1 cellular context compared by ENCODE assay signal in the genomic region with DNA sequence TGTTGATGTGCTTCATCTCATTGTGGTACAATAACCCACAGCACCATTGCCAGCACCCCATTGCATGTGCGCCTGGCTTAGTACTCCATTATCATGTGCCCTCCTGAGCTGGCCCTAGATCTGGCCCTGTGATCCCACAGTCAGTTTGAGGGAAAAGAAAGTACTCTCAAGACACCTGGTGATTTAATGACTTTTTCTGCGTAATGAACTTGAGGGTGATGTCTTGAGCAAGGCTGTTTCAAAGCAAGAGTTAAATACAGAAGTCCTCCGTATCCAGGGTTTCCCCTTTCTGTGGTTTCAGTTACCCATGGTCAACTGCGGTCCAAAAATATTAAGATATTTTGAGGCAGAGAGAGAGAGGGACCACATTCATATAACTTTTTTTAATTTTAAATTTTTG.
TF ChIP-seq lines count a peak whose summit lies in the region.

No MANE protein-coding gene starts in this region.

TF ChIP-seq in GM12878, 131 proteins besides CTCF, POLR2A, EP300 and RAD21 (continued from another document and continues in another):
- TF ChIP-seq IRF5 (IDR thresholded peaks at IDR 0.05; ENCODE audit: borderline replicate concordance) (no peak), CBX5 (IDR thresholded peaks at IDR 0.05; ENCODE audit: low read depth) (peak; percentile 58; the same call in 1 of the 2 replicates), ATF3 (IDR thresholded peaks at IDR 0.05; ENCODE audit: borderline replicate concordance, extremely low read depth, low read depth, low read length) (no peak), BMI1 (IDR thresholded peaks at IDR 0.05; ENCODE audit: borderline replicate concordance) (peak; percentile 72; the same call in 1 of the 2 replicates), BRCA1 (IDR thresholded peaks at IDR 0.05; ENCODE audit: low read depth, low read length) (no peak), DPF2 (IDR thresholded peaks at IDR 0.05) (peak; percentile 83), JUNB (IDR thresholded peaks at IDR 0.05) (peak; percentile 86), HSF1 (IDR thresholded peaks at IDR 0.05; ENCODE audit: low read depth, low read length) (no peak), KAT2A (conservative IDR thresholded peaks at IDR 0.05; ENCODE audit: control insufficient read depth, low read depth, low read length) (no peak), SKIL (IDR thresholded peaks at IDR 0.05; ENCODE audit: low read depth, poor library complexity, severe bottlenecking) (peak; percentile 56), ZNF207 (IDR thresholded peaks at IDR 0.05; ENCODE audit: borderline replicate concordance) (no peak), ATF7 (IDR thresholded peaks at IDR 0.05; ENCODE audit: low read depth) (peak; percentile 65), BCL3 (IDR thresholded peaks at IDR 0.05; ENCODE audit: borderline replicate concordance, insufficient read depth, low read depth, low read length, poor library complexity, severe bottlenecking) (peak; percentile 91), ZNF24 (IDR thresholded peaks at IDR 0.05) (peak; percentile 9; the same call in 1 of the 2 replicates), JUND (IDR thresholded peaks at IDR 0.05; ENCODE audit: low read depth, low read length) (no peak; the same call in 1 of the 2 replicates), SMAD5 (IDR thresholded peaks at IDR 0.05; ENCODE audit: low read depth) (no peak), ELK1 (IDR thresholded peaks at IDR 0.05; ENCODE audit: low read depth, low read length) (no peak), ASH2L (IDR thresholded peaks at IDR 0.05; ENCODE audit: borderline replicate concordance, low read depth) (no peak), POLR2AphosphoS5 (IDR thresholded peaks at IDR 0.05; ENCODE audit: low read length) (no peak; the same call in 1 of the 2 replicates), IRF4 (IDR thresholded peaks at IDR 0.05; ENCODE audit: low read depth, low read length) (peak; percentile 75; the same call in 1 of the 2 replicates), ZZZ3 (IDR thresholded peaks at IDR 0.05; ENCODE audit: control insufficient read depth, insufficient read length, low read depth) (no peak), KLF5 (IDR thresholded peaks at IDR 0.05; ENCODE audit: partially characterized antibody) (no peak), BCL11A (IDR thresholded peaks at IDR 0.05; ENCODE audit: low read depth, low read length) (peak; percentile 89), RFX5 (IDR thresholded peaks at IDR 0.05; ENCODE audit: low read depth, low read length) (no peak), TCF7 (IDR thresholded peaks at IDR 0.05; ENCODE audit: borderline replicate concordance) (no peak), ZBED1 (IDR thresholded peaks at IDR 0.05; ENCODE audit: borderline replicate concordance) (no peak), RUNX3 (IDR thresholded peaks at IDR 0.05; ENCODE audit: low read length) (peak; percentile 99), SIX5 (IDR thresholded peaks at IDR 0.05; ENCODE audit: low read depth, low read length, severe bottlenecking) (no peak), PAX5 (IDR thresholded peaks at IDR 0.05; ENCODE audit: borderline replicate concordance, low read depth, low read length) (peak; percentile 60; the same call in 1 of the 2 replicates), NR2C2 (IDR thresholded peaks at IDR 0.05; ENCODE audit: borderline replicate concordance, control insufficient read depth, insufficient read length, low read depth) (no peak), ZNF622 (IDR thresholded peaks at IDR 0.05) (no peak), SUZ12 (IDR thresholded peaks at IDR 0.05; ENCODE audit: unreplicated experiment) (no peak), PAX8 (IDR thresholded peaks at IDR 0.05) (no peak), IKZF1 (conservative IDR thresholded peaks at IDR 0.05) (peak; percentile 65), CHD2 (IDR thresholded peaks at IDR 0.05; ENCODE audit: borderline replicate concordance, low read depth, low read length) (no peak)
- TF ChIP-seq, protein P1, sequence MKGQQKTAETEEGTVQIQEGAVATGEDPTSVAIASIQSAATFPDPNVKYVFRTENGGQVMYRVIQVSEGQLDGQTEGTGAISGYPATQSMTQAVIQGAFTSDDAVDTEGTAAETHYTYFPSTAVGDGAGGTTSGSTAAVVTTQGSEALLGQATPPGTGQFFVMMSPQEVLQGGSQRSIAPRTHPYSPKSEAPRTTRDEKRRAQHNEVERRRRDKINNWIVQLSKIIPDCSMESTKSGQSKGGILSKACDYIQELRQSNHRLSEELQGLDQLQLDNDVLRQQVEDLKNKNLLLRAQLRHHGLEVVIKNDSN (IDR thresholded peaks at IDR 0.05; ENCODE audit: borderline replicate concordance, extremely low read length, insufficient read depth, low read depth, low read length), result no peak
- TF ChIP-seq, protein P2, sequence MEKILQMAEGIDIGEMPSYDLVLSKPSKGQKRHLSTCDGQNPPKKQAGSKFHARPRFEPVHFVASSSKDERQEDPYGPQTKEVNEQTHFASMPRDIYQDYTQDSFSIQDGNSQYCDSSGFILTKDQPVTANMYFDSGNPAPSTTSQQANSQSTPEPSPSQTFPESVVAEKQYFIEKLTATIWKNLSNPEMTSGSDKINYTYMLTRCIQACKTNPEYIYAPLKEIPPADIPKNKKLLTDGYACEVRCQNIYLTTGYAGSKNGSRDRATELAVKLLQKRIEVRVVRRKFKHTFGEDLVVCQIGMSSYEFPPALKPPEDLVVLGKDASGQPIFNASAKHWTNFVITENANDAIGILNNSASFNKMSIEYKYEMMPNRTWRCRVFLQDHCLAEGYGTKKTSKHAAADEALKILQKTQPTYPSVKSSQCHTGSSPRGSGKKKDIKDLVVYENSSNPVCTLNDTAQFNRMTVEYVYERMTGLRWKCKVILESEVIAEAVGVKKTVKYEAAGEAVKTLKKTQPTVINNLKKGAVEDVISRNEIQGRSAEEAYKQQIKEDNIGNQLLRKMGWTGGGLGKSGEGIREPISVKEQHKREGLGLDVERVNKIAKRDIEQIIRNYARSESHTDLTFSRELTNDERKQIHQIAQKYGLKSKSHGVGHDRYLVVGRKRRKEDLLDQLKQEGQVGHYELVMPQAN (conservative IDR thresholded peaks at IDR 0.05), result no peak
- TF ChIP-seq, protein P3, sequence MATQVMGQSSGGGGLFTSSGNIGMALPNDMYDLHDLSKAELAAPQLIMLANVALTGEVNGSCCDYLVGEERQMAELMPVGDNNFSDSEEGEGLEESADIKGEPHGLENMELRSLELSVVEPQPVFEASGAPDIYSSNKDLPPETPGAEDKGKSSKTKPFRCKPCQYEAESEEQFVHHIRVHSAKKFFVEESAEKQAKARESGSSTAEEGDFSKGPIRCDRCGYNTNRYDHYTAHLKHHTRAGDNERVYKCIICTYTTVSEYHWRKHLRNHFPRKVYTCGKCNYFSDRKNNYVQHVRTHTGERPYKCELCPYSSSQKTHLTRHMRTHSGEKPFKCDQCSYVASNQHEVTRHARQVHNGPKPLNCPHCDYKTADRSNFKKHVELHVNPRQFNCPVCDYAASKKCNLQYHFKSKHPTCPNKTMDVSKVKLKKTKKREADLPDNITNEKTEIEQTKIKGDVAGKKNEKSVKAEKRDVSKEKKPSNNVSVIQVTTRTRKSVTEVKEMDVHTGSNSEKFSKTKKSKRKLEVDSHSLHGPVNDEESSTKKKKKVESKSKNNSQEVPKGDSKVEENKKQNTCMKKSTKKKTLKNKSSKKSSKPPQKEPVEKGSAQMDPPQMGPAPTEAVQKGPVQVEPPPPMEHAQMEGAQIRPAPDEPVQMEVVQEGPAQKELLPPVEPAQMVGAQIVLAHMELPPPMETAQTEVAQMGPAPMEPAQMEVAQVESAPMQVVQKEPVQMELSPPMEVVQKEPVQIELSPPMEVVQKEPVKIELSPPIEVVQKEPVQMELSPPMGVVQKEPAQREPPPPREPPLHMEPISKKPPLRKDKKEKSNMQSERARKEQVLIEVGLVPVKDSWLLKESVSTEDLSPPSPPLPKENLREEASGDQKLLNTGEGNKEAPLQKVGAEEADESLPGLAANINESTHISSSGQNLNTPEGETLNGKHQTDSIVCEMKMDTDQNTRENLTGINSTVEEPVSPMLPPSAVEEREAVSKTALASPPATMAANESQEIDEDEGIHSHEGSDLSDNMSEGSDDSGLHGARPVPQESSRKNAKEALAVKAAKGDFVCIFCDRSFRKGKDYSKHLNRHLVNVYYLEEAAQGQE (IDR thresholded peaks at IDR 0.05; ENCODE audit: low read depth, low read length), result no peak
- TF ChIP-seq, protein P4, sequence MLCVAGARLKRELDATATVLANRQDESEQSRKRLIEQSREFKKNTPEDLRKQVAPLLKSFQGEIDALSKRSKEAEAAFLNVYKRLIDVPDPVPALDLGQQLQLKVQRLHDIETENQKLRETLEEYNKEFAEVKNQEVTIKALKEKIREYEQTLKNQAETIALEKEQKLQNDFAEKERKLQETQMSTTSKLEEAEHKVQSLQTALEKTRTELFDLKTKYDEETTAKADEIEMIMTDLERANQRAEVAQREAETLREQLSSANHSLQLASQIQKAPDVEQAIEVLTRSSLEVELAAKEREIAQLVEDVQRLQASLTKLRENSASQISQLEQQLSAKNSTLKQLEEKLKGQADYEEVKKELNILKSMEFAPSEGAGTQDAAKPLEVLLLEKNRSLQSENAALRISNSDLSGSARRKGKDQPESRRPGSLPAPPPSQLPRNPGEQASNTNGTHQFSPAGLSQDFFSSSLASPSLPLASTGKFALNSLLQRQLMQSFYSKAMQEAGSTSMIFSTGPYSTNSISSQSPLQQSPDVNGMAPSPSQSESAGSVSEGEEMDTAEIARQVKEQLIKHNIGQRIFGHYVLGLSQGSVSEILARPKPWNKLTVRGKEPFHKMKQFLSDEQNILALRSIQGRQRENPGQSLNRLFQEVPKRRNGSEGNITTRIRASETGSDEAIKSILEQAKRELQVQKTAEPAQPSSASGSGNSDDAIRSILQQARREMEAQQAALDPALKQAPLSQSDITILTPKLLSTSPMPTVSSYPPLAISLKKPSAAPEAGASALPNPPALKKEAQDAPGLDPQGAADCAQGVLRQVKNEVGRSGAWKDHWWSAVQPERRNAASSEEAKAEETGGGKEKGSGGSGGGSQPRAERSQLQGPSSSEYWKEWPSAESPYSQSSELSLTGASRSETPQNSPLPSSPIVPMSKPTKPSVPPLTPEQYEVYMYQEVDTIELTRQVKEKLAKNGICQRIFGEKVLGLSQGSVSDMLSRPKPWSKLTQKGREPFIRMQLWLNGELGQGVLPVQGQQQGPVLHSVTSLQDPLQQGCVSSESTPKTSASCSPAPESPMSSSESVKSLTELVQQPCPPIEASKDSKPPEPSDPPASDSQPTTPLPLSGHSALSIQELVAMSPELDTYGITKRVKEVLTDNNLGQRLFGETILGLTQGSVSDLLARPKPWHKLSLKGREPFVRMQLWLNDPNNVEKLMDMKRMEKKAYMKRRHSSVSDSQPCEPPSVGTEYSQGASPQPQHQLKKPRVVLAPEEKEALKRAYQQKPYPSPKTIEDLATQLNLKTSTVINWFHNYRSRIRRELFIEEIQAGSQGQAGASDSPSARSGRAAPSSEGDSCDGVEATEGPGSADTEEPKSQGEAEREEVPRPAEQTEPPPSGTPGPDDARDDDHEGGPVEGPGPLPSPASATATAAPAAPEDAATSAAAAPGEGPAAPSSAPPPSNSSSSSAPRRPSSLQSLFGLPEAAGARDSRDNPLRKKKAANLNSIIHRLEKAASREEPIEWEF (IDR thresholded peaks at IDR 0.05; ENCODE audit: insufficient replicate concordance, low read depth, low read length), result no peak
